In genomic region chr2:182372661-182373060, GRCh38 we compare ENCODE assay signal across 10 cellular contexts. TPM values are rescaled to one million over a fixed set of nuclear protein-coding genes. Genes with fewer than 3 reads are reported as not detected.
A peak's percentile ranks its signal among the peaks of the same experiment; 100 is the strongest.
DNase-seq lines count a peak whose midpoint lies in the region; ATAC-seq and TF ChIP-seq lines count a peak whose summit lies in the region.
"Had no signal": no experiment of that assay in that cellular context is flagged by ENCODE, and none has a peak within 500 bp of the region (broad histone marks: within the 10 kb centered on the region; RNA-seq: fewer than 3 reads in every experiment).

No MANE protein-coding gene starts in this region.

- no peak overlapping the region for H3K4me3 ChIP-seq in right atrium auricular region
- H3K4me3 ChIP-seq in skeletal muscle satellite cell (ENCODE audit: low read length) = no peak overlapping the region

- TF ChIP-seq CTCF in right atrium auricular region (IDR thresholded peaks at IDR 0.05) (no peak), GM20000 (IDR thresholded peaks at IDR 0.05; ENCODE audit: extremely low read depth, missing control alignments) (no peak)

- H3K9me3 ChIP-seq in right atrium auricular region = peaks cover 8 to 34% of the 10 kb centered on the region in 2 donors
- H3K9me3 ChIP-seq in skeletal muscle satellite cell (replicated peaks; ENCODE audit: low read length) = peaks cover 5% of the 10 kb centered on the region

- peak overlapping the region; percentile 57 for H3K9ac ChIP-seq in skeletal muscle satellite cell (ENCODE audit: low read depth, low read length)

- peaks cover 0 to 4% of the 10 kb centered on the region in 2 donors for H3K4me1 ChIP-seq in right atrium auricular region
- H3K4me1 ChIP-seq in skeletal muscle satellite cell (ENCODE audit: control insufficient read depth, insufficient read depth, low read length) = peaks cover 27% of the 10 kb centered on the region

- peak overlapping the region; percentile 54 for H3K4me2 ChIP-seq in skeletal muscle satellite cell (ENCODE audit: low read length)

- H3K36me3 ChIP-seq in right atrium auricular region (no peaks in the 10 kb centered on the region), skeletal muscle satellite cell (ENCODE audit: insufficient read depth, low read length) (no peaks in the 10 kb centered on the region)

- DNase-seq in ELR (ENCODE audit: low read depth) = peak; percentile 96
- DNase-seq in amniotic epithelial cell (ENCODE audit: low read depth) = peak; percentile 88
- DNase-seq in right atrium auricular region (ENCODE audit: low spot score) = peak; percentile 68
- no peak for DNase-seq in UCSD-AML1 (lab: John Stamatoyannopoulos, UW; ENCODE audit: unreplicated experiment)
- DNase-seq in GM20000 (ENCODE audit: low spot score) = no peak
- DNase-seq: head of caudate nucleus, NCI-H2171 had no signal

- no peaks in the 10 kb centered on the region for H3K27me3 ChIP-seq in right atrium auricular region
- no peaks in the 10 kb centered on the region for H3K27me3 ChIP-seq in skeletal muscle satellite cell (ENCODE audit: control insufficient read depth, insufficient read depth, low read length)

- peak overlapping the region; percentile 57 to 73 for H3K27ac ChIP-seq in right atrium auricular region

- ATAC-seq in GM19463 (IDR thresholded peaks at IDR 0.05; ENCODE audit: unreplicated experiment) (no peak), HG03442 (IDR thresholded peaks at IDR 0.05; ENCODE audit: unreplicated experiment) (no peak)

RNA-seq across cellular contexts. Expression of gene PDE1A, which starts 54.2 kb away (rescaled TPM):
- 10 to 100 TPM in 1 of 2 donors, 1 to 10 TPM in 1; 7.0 to 10.7 TPM for total RNA-seq in right atrium auricular region
- total RNA-seq in skeletal muscle satellite cell (2012; rRNA removed) = 1.8 and 6.1 TPM in 2 replicates

Comparison
In these comparisons a context has a peak if more than half of its experiments do, and no peak if none do; other contexts are left out.
1. DNase-seq: peak in ELR (single experiment), amniotic epithelial cell (single experiment) and right atrium auricular region (single experiment); none in UCSD-AML1 (single experiment) and GM20000 (single experiment).